33 cellular contexts compared by ENCODE assay signal in genomic region chr17:15285466-15285865, GRCh38. TPM values are rescaled to one million over a fixed set of nuclear protein-coding genes. Genes with fewer than 3 reads are reported as not detected.
"Had no signal": no experiment of that assay in that cellular context is flagged by ENCODE, and none has a peak within 500 bp of the region (broad histone marks: within the 10 kb centered on the region; RNA-seq: fewer than 3 reads in every experiment).

No MANE protein-coding gene starts in this region.

- H3K36me3 Mint-ChIP-seq: naive thymus-derived CD8-positive, alpha-beta T cell; neural progenitor cell; stimulated activated memory B cell treated with anti-CD40 and anti-IgM and Interleukin-4, amounts not matched to agents 10 μg/mL and 1 μg/mL and 100 μg/mL, for 72 hours had no signal

- H3K4me3 Mint-ChIP-seq: naive thymus-derived CD8-positive, alpha-beta T cell; nephron; neural progenitor cell; stimulated activated memory B cell treated with anti-CD40 and anti-IgM and Interleukin-4, amounts not matched to agents 10 μg/mL and 1 μg/mL and 100 μg/mL, for 72 hours; stimulated activated naive CD8-positive, alpha-beta T cell treated with anti-CD3 and anti-CD28 coated beads, Interleukin-15, amount 100 ng/mL, for 72 hours had no signal

- H3K27ac Mint-ChIP-seq: nephron; neural progenitor cell; progenitor cell of endocrine pancreas; stimulated activated memory B cell treated with anti-CD40 and anti-IgM and Interleukin-4, amounts not matched to agents 10 μg/mL and 1 μg/mL and 100 μg/mL, for 72 hours; stimulated activated naive CD8-positive, alpha-beta T cell treated with anti-CD3 and anti-CD28 coated beads, Interleukin-15, amount 100 ng/mL, for 72 hours had no signal

- H3K36me3 ChIP-seq: neural progenitor cell, ovary, right lobe of liver, sigmoid colon, spleen, suprapubic skin, tibial artery, transverse colon, upper lobe of left lung, vagina had no signal

- FAIRE-seq: urothelium cell line had no signal

- H3K4me1 ChIP-seq: neural progenitor cell, parathyroid adenoma, psoas muscle, right lobe of liver, spleen, tibial artery, upper lobe of left lung had no signal

- H3K79me2 ChIP-seq: parathyroid adenoma had no signal

- H3K9ac ChIP-seq: neural progenitor cell, parathyroid adenoma had no signal

- H3K27me3 ChIP-seq: neural progenitor cell, ovary, right lobe of liver, sigmoid colon, suprapubic skin, testis, tibial artery, transverse colon, upper lobe of left lung, vagina had no signal

- H3K4me1 Mint-ChIP-seq: naive thymus-derived CD8-positive, alpha-beta T cell; neural progenitor cell; stimulated activated memory B cell treated with anti-CD40 and anti-IgM and Interleukin-4, amounts not matched to agents 10 μg/mL and 1 μg/mL and 100 μg/mL, for 72 hours had no signal

- H3K4me2 ChIP-seq: neural progenitor cell, smooth muscle cell had no signal

- ATAC-seq: naive thymus-derived CD8-positive, alpha-beta T cell; psoas muscle; right cardiac atrium; right lobe of liver; stimulated activated memory B cell treated with anti-CD40 and anti-IgM and Interleukin-4, amounts not matched to agents 10 μg/mL and 1 μg/mL and 100 μg/mL, for 72 hours; stimulated activated naive CD8-positive, alpha-beta T cell treated with anti-CD3 and anti-CD28 coated beads, Interleukin-15, amount 100 ng/mL, for 72 hours; stimulated activated naive CD8-positive, alpha-beta T cell treated with anti-CD3 and anti-CD28 coated beads, Interleukin-15, Interleukin-2, amounts not matched to agents 100 U/mL and 50 U/mL, for 24 hours had no signal

- H2AFZ ChIP-seq: neural progenitor cell, parathyroid adenoma had no signal

- H3K4me3 ChIP-seq: neural progenitor cell, ovary, psoas muscle, right lobe of liver, sigmoid colon, skin epidermis, smooth muscle cell, spleen, suprapubic skin, testis, tibial artery, transverse colon, upper lobe of left lung, vagina had no signal

- H3K9me3 ChIP-seq: ovary, psoas muscle, right lobe of liver, sigmoid colon, suprapubic skin, testis, tibial artery, transverse colon, upper lobe of left lung, vagina had no signal

- H3K27ac ChIP-seq: neural progenitor cell, ovary, parathyroid adenoma, psoas muscle, right lobe of liver, sigmoid colon, skin epidermis, spleen, suprapubic skin, testis, tibial artery, transverse colon, upper lobe of left lung, vagina had no signal

- DNase-seq: naive thymus-derived CD8-positive, alpha-beta T cell; occipital lobe; ovary; posterior cingulate gyrus; psoas muscle; right cardiac atrium; right lobe of liver; sigmoid colon; spleen; stimulated activated CD4-positive, alpha-beta T cell treated with anti-CD3 and anti-CD28 coated beads, Interleukin-12 subunit alpha, Interleukin-12 subunit beta, amount 100 ng/mL, for 4 hours; stimulated activated CD4-positive, alpha-beta T cell treated with anti-CD3 and anti-CD28 coated beads, Interleukin-1b, Interleukin-23, amount 100 ng/mL, for 48 hours; stimulated activated CD4-positive, alpha-beta T cell treated with anti-CD3 and anti-CD28 coated beads, Interleukin-4, amount 100 ng/mL, for 1 hour; stimulated activated CD4-positive, alpha-beta T cell treated with anti-CD3 and anti-CD28 coated beads, Interleukin-4, amount 100 ng/mL, for 4 hours; stimulated activated CD8-positive, alpha-beta memory T cell treated with anti-CD3 and anti-CD28 coated beads, Interleukin-4, amount 100 ng/mL, for 48 hours; stimulated activated naive CD4-positive, alpha-beta T cell; stimulated activated naive CD8-positive, alpha-beta T cell treated with anti-CD3 and anti-CD28 coated beads, Interleukin-15, amount 100 ng/mL, for 72 hours; stimulated activated naive CD8-positive, alpha-beta T cell treated with anti-CD3 and anti-CD28 coated beads, Interleukin-15, Interleukin-2, amounts not matched to agents 100 U/mL and 50 U/mL, for 24 hours; substantia nigra; testis; tibial artery; transverse colon; upper lobe of left lung had no signal

RNA-seq across cellular contexts. Expression of gene PMP22, which starts 20.3 kb away (rescaled TPM):
- polyA plus RNA-seq: naive thymus-derived CD8-positive, alpha-beta T cell; neural cell had no signal

RNA-seq across cellular contexts. Expression of gene TEKT3, which starts 55.9 kb away (rescaled TPM):
- total RNA-seq: naive thymus-derived CD8-positive, alpha-beta T cell; right lobe of liver; suprapubic skin; vagina had no signal
- polyA plus RNA-seq: naive thymus-derived CD8-positive, alpha-beta T cell had no signal
